ENCODE assay signal across 12 cellular contexts in genomic region chr19:45117666-45118065, GRCh38. TPM values are rescaled to one million over a fixed set of nuclear protein-coding genes. Genes with fewer than 3 reads are reported as not detected.
DNase-seq lines count a peak whose midpoint lies in the region; ATAC-seq, FAIRE-seq and TF ChIP-seq lines count a peak whose summit lies in the region.
"Had no signal": no experiment of that assay in that cellular context is flagged by ENCODE, and none has a peak within 500 bp of the region (broad histone marks: within the 10 kb centered on the region; RNA-seq: fewer than 3 reads in every experiment).

No MANE protein-coding gene starts in this region.

- H2AFZ ChIP-seq in GM23248 = no peak overlapping the region

- H3K9me3 Mint-ChIP-seq in activated T-helper 1 cell treated with anti-CD3 and anti-CD28 coated beads, Interleukin-12 subunit alpha, Interleukin-12 subunit beta, Interleukin-2, Interleukin-4 antibody, amounts not matched to agents 30 ng/mL and 10 ng/mL and 1 ng/mL, durations not matched to agents 14 hours and 24 hours and 36 hours = no peaks in the 10 kb centered on the region
- no peaks in the 10 kb centered on the region for H3K9me3 Mint-ChIP-seq in natural killer cell treated with Interleukin-12 subunit alpha and Interleukin-12 subunit beta and Interleukin-15 and Interleukin-18, amount 100 ng/mL, for 72 hours
- H3K9me3 Mint-ChIP-seq in progenitor cell of endocrine pancreas (ENCODE audit: low read depth) = no peaks in the 10 kb centered on the region
- H3K9me3 Mint-ChIP-seq: H9 had no signal

- H3K9me3 ChIP-seq in GM23248 (ENCODE audit: low read depth) = no peaks in the 10 kb centered on the region
- H3K9me3 ChIP-seq in esophagus squamous epithelium = no peaks in the 10 kb centered on the region
- H3K9me3 ChIP-seq: heart right ventricle had no signal

- peaks cover 1% of the 10 kb centered on the region for H3K36me3 Mint-ChIP-seq in activated T-helper 1 cell treated with anti-CD3 and anti-CD28 coated beads, Interleukin-12 subunit alpha, Interleukin-12 subunit beta, Interleukin-2, Interleukin-4 antibody, amounts not matched to agents 30 ng/mL and 10 ng/mL and 1 ng/mL, durations not matched to agents 14 hours and 24 hours and 36 hours (ENCODE audit: low read depth)
- H3K36me3 Mint-ChIP-seq in natural killer cell treated with Interleukin-12 subunit alpha and Interleukin-12 subunit beta and Interleukin-15 and Interleukin-18, amount 100 ng/mL, for 72 hours = no peaks in the 10 kb centered on the region
- H3K36me3 Mint-ChIP-seq in progenitor cell of endocrine pancreas (ENCODE audit: insufficient read depth) = no peaks in the 10 kb centered on the region

- H3K9me2 ChIP-seq in GM23248 (ENCODE audit: insufficient read depth) = no peaks in the 10 kb centered on the region

- intact Hi-C loops in activated T-helper 1 cell treated with anti-CD3 and anti-CD28 coated beads, Interleukin-12 subunit alpha, Interleukin-12 subunit beta, Interleukin-2, Interleukin-4 antibody, amounts not matched to agents 30 ng/mL and 10 ng/mL and 1 ng/mL, durations not matched to agents 14 hours and 24 hours and 36 hours (cut with micrococcal nuclease) = loop anchor here (2.0 to 5.0 kb wide), 2 partner anchors 25 to 100 kb away; partner anchors contain the start of gene PPP1R37
- intact Hi-C loops in esophagus squamous epithelium (cut with DNase I) = no loop called here

- H3K4me1 Mint-ChIP-seq in activated T-helper 1 cell treated with anti-CD3 and anti-CD28 coated beads, Interleukin-12 subunit alpha, Interleukin-12 subunit beta, Interleukin-2, Interleukin-4 antibody, amounts not matched to agents 30 ng/mL and 10 ng/mL and 1 ng/mL, durations not matched to agents 14 hours and 24 hours and 36 hours (ENCODE audit: low read depth) = peaks cover 52% of the 10 kb centered on the region
- H3K4me1 Mint-ChIP-seq in natural killer cell treated with Interleukin-12 subunit alpha and Interleukin-12 subunit beta and Interleukin-15 and Interleukin-18, amount 100 ng/mL, for 72 hours (ENCODE audit: low read depth in 2 of 2) = peaks cover 39 to 45% of the 10 kb centered on the region in 2 donors
- peaks cover 23% of the 10 kb centered on the region for H3K4me1 Mint-ChIP-seq in progenitor cell of endocrine pancreas (ENCODE audit: low read depth)

- H4K20me1 ChIP-seq in GM23248 (ENCODE audit: insufficient read depth) = peaks cover 15% of the 10 kb centered on the region; the same call in 1 of the 2 replicates

- no peak overlapping the region for H3K9ac ChIP-seq in GM23248

- peak; percentile 4 to 15 for ATAC-seq in natural killer cell treated with Interleukin-12 subunit alpha and Interleukin-12 subunit beta and Interleukin-15 and Interleukin-18, amount 100 ng/mL, for 72 hours
- ATAC-seq: right cardiac atrium had no signal

- whole genome bisulfite sequencing in GM23248 (ENCODE audit: low coverage in 1 of 2, low lambda C conversion rate in 2 of 2, missing lambda C conversion rate in 2 of 2), 2 experiments = 71 to 75% methylated on average over 12 of the region's 12 CpGs
- WGBS in esophagus squamous epithelium, 2 donors = 55% methylated on average over 4 of the region's 12 CpGs; no CpG with 5 or more reads in 1 of the 2 donors

- in situ Hi-C loops in GM23248 (cut with MboI) = no loop called here

- H3K4me2 ChIP-seq in GM23248 (ENCODE audit: unreplicated experiment) = no peak overlapping the region

- H3K36me3 ChIP-seq in GM23248 (ENCODE audit: low read depth) (no peaks in the 10 kb centered on the region), esophagus squamous epithelium (no peaks in the 10 kb centered on the region)

- FAIRE-seq in GM12892 (lab: Jason Lieb, UNC) = peak; percentile 24

- no peak overlapping the region for H3K4me3 Mint-ChIP-seq in activated T-helper 1 cell treated with anti-CD3 and anti-CD28 coated beads, Interleukin-12 subunit alpha, Interleukin-12 subunit beta, Interleukin-2, Interleukin-4 antibody, amounts not matched to agents 30 ng/mL and 10 ng/mL and 1 ng/mL, durations not matched to agents 14 hours and 24 hours and 36 hours
- no peak overlapping the region for H3K4me3 Mint-ChIP-seq in natural killer cell treated with Interleukin-12 subunit alpha and Interleukin-12 subunit beta and Interleukin-15 and Interleukin-18, amount 100 ng/mL, for 72 hours
- no peak overlapping the region for H3K4me3 Mint-ChIP-seq in progenitor cell of endocrine pancreas (ENCODE audit: low read depth)
- H3K4me3 Mint-ChIP-seq: H9 had no signal

- DNase-seq in NCI-H345 (lab: John Stamatoyannopoulos, UW) = peak; percentile 40
- no peak for DNase-seq in NCI-H345 treated with DMSO at 0.1 percent for 48 hours (lab: John Stamatoyannopoulos, UW; ENCODE audit: unreplicated experiment)
- DNase-seq in GM12892 (ENCODE audit: insufficient read length) = no peak
- DNase-seq in activated T-helper 1 cell treated with anti-CD3 and anti-CD28 coated beads, Interleukin-12 subunit alpha, Interleukin-12 subunit beta, Interleukin-2, Interleukin-4 antibody, amounts not matched to agents 30 ng/mL and 10 ng/mL and 1 ng/mL, durations not matched to agents 14 hours and 24 hours and 36 hours (ENCODE audit: low spot score) = no peak
- DNase-seq in natural killer cell treated with Interleukin-12 subunit alpha and Interleukin-12 subunit beta and Interleukin-15 and Interleukin-18, amount 100 ng/mL, for 72 hours (ENCODE audit: low spot score) = no peak
- DNase-seq in GM23248 = no peak
- no peak for DNase-seq in progenitor cell of endocrine pancreas (ENCODE audit: low spot score, unreplicated experiment)
- no peak for DNase-seq in esophagus squamous epithelium (lab: John Stamatoyannopoulos, UW)
- DNase-seq: H9, heart right ventricle had no signal

- no peak for TF ChIP-seq POLR2A in GM12892 (IDR thresholded peaks at IDR 0.05; ENCODE audit: low read depth, low read length)
- TF ChIP-seq POLR2A in esophagus squamous epithelium (IDR thresholded peaks at IDR 0.05) = no peak

- H3F3A ChIP-seq in GM23248 (ENCODE audit: insufficient read depth) = no peaks in the 10 kb centered on the region

- H3K79me2 ChIP-seq in GM23248 (ENCODE audit: insufficient read depth) = peaks cover 99% of the 10 kb centered on the region

- H3K27me3 ChIP-seq in GM23248 (replicated peaks; ENCODE audit: insufficient read depth) = no peaks in the 10 kb centered on the region
- H3K27me3 ChIP-seq in esophagus squamous epithelium = no peaks in the 10 kb centered on the region
- H3K27me3 ChIP-seq: heart right ventricle had no signal

- H3K4me3 ChIP-seq in GM23248 (no peak overlapping the region), esophagus squamous epithelium (no peak overlapping the region)
- H3K4me3 ChIP-seq: heart right ventricle had no signal

- H3K4me1 ChIP-seq in GM23248 (ENCODE audit: insufficient read depth) (no peaks in the 10 kb centered on the region), esophagus squamous epithelium (peaks cover 14 to 89% (median 24%) of the 10 kb centered on the region in 3 donors)

- H3K27me3 Mint-ChIP-seq in activated T-helper 1 cell treated with anti-CD3 and anti-CD28 coated beads, Interleukin-12 subunit alpha, Interleukin-12 subunit beta, Interleukin-2, Interleukin-4 antibody, amounts not matched to agents 30 ng/mL and 10 ng/mL and 1 ng/mL, durations not matched to agents 14 hours and 24 hours and 36 hours (ENCODE audit: insufficient read depth) = no peaks in the 10 kb centered on the region
- no peaks in the 10 kb centered on the region for H3K27me3 Mint-ChIP-seq in natural killer cell treated with Interleukin-12 subunit alpha and Interleukin-12 subunit beta and Interleukin-15 and Interleukin-18, amount 100 ng/mL, for 72 hours
- no peaks in the 10 kb centered on the region for H3K27me3 Mint-ChIP-seq in progenitor cell of endocrine pancreas

- peak overlapping the region; percentile 71 for H3K27ac Mint-ChIP-seq in activated T-helper 1 cell treated with anti-CD3 and anti-CD28 coated beads, Interleukin-12 subunit alpha, Interleukin-12 subunit beta, Interleukin-2, Interleukin-4 antibody, amounts not matched to agents 30 ng/mL and 10 ng/mL and 1 ng/mL, durations not matched to agents 14 hours and 24 hours and 36 hours
- H3K27ac Mint-ChIP-seq in natural killer cell treated with Interleukin-12 subunit alpha and Interleukin-12 subunit beta and Interleukin-15 and Interleukin-18, amount 100 ng/mL, for 72 hours = no peak overlapping the region
- H3K27ac Mint-ChIP-seq in progenitor cell of endocrine pancreas = no peak overlapping the region

- no peak overlapping the region for H3K27ac ChIP-seq in GM23248
- no peak overlapping the region for H3K27ac ChIP-seq in esophagus squamous epithelium
- H3K27ac ChIP-seq: heart right ventricle had no signal

- TF ChIP-seq CTCF in progenitor cell of endocrine pancreas (IDR thresholded peaks at IDR 0.05; ENCODE audit: unreplicated experiment) (no peak), esophagus squamous epithelium (IDR thresholded peaks at IDR 0.05) (no peak)

RNA-seq across cellular contexts. Expression of gene PPP1R37, which starts 24.7 kb away (rescaled TPM):
- polyA plus RNA-seq in GM12892 (2012; ENCODE audit: missing spikeins) = 6.2 TPM
- total RNA-seq in activated T-helper 1 cell treated with anti-CD3 and anti-CD28 coated beads, Interleukin-12 subunit alpha, Interleukin-12 subunit beta, Interleukin-2, Interleukin-4 antibody, amounts not matched to agents 30 ng/mL and 10 ng/mL and 1 ng/mL, durations not matched to agents 14 hours and 24 hours and 36 hours = 20.4 and 20.5 TPM in 2 replicates
- 10 to 100 TPM; 18.1 to 36.3 TPM for total RNA-seq in natural killer cell treated with Interleukin-12 subunit alpha and Interleukin-12 subunit beta and Interleukin-15 and Interleukin-18, amount 100 ng/mL, for 72 hours
- total RNA-seq in GM23248 (2014; rRNA removed; shearing (Covaris generic)) = 39.2 and 43.8 TPM in 2 replicates
- 1.6 and 1.9 TPM in 2 replicates for polyA plus RNA-seq in GM23248 (2016; fragmentation: Nextera tagmentation; extraction: Ambion mirVana)
- total RNA-seq in progenitor cell of endocrine pancreas (44.8 and 45.8 TPM in 2 replicates), esophagus squamous epithelium (10 to 100 TPM; 25.1 to 35.5 (median 30.8) TPM)

RNA-seq across cellular contexts. Expression of gene GEMIN7, which starts 38.6 kb away (rescaled TPM):
- 44.3 TPM for polyA plus RNA-seq in GM12892 (2012; ENCODE audit: missing spikeins)
- total RNA-seq in activated T-helper 1 cell treated with anti-CD3 and anti-CD28 coated beads, Interleukin-12 subunit alpha, Interleukin-12 subunit beta, Interleukin-2, Interleukin-4 antibody, amounts not matched to agents 30 ng/mL and 10 ng/mL and 1 ng/mL, durations not matched to agents 14 hours and 24 hours and 36 hours = 46.8 and 53.6 TPM in 2 replicates
- total RNA-seq in natural killer cell treated with Interleukin-12 subunit alpha and Interleukin-12 subunit beta and Interleukin-15 and Interleukin-18, amount 100 ng/mL, for 72 hours = 10 to 100 TPM; 59.0 TPM
- total RNA-seq in GM23248 (2014; rRNA removed; shearing (Covaris generic)) = 22.5 and 25.3 TPM in 2 replicates
- 48.4 and 49.7 TPM in 2 replicates for polyA plus RNA-seq in GM23248 (2016; fragmentation: Nextera tagmentation; extraction: Ambion mirVana)
- 29.8 and 39.4 TPM in 2 replicates for total RNA-seq in progenitor cell of endocrine pancreas
- total RNA-seq in esophagus squamous epithelium = 10 to 100 TPM; 22.3 to 28.0 (median 25.4) TPM

RNA-seq across cellular contexts. Expression of gene ZNF296, which starts 41.4 kb away (rescaled TPM):
- polyA plus RNA-seq in GM12892 (2012; ENCODE audit: missing spikeins) = 0.68 TPM
- 4.3 and 4.7 TPM in 2 replicates for total RNA-seq in activated T-helper 1 cell treated with anti-CD3 and anti-CD28 coated beads, Interleukin-12 subunit alpha, Interleukin-12 subunit beta, Interleukin-2, Interleukin-4 antibody, amounts not matched to agents 30 ng/mL and 10 ng/mL and 1 ng/mL, durations not matched to agents 14 hours and 24 hours and 36 hours
- 1 to 10 TPM; 5.0 to 5.5 TPM for total RNA-seq in natural killer cell treated with Interleukin-12 subunit alpha and Interleukin-12 subunit beta and Interleukin-15 and Interleukin-18, amount 100 ng/mL, for 72 hours
- 0.25 TPM in 1 of 2 replicates, not detected in the other for total RNA-seq in GM23248 (2014; rRNA removed; shearing (Covaris generic))
- 0.15 TPM in 1 of 2 replicates, not detected in the other for polyA plus RNA-seq in GM23248 (2016; fragmentation: Nextera tagmentation; extraction: Ambion mirVana)
- 1.1 and 1.3 TPM in 2 replicates for total RNA-seq in progenitor cell of endocrine pancreas
- total RNA-seq in esophagus squamous epithelium = 10 to 100 TPM in 1 of 4 donors, 1 to 10 TPM in 3; 4.0 to 17.7 (median 4.5) TPM
- total RNA-seq: M059J had no signal

RNA-seq across cellular contexts. Expression of gene NKPD1, which starts 43.1 kb away (rescaled TPM):
- 0.11 TPM for polyA plus RNA-seq in GM12892 (2012; ENCODE audit: missing spikeins)
- total RNA-seq in activated T-helper 1 cell treated with anti-CD3 and anti-CD28 coated beads, Interleukin-12 subunit alpha, Interleukin-12 subunit beta, Interleukin-2, Interleukin-4 antibody, amounts not matched to agents 30 ng/mL and 10 ng/mL and 1 ng/mL, durations not matched to agents 14 hours and 24 hours and 36 hours = 0.16 and 0.20 TPM in 2 replicates
- under 1 TPM; 0.14 to 0.22 TPM for total RNA-seq in natural killer cell treated with Interleukin-12 subunit alpha and Interleukin-12 subunit beta and Interleukin-15 and Interleukin-18, amount 100 ng/mL, for 72 hours
- total RNA-seq in GM23248 (2014; rRNA removed; shearing (Covaris generic)) = 0.11 and 0.25 TPM in 2 replicates
- not detected in 2 replicates for polyA plus RNA-seq in GM23248 (2016; fragmentation: Nextera tagmentation; extraction: Ambion mirVana)
- 0.34 and 0.53 TPM in 2 replicates for total RNA-seq in progenitor cell of endocrine pancreas
- 1 to 10 TPM; 1.1 to 4.2 (median 2.9) TPM for total RNA-seq in esophagus squamous epithelium
- total RNA-seq: M059J had no signal
